ENCODE assay signal across 11 cellular contexts in the genomic region with DNA sequence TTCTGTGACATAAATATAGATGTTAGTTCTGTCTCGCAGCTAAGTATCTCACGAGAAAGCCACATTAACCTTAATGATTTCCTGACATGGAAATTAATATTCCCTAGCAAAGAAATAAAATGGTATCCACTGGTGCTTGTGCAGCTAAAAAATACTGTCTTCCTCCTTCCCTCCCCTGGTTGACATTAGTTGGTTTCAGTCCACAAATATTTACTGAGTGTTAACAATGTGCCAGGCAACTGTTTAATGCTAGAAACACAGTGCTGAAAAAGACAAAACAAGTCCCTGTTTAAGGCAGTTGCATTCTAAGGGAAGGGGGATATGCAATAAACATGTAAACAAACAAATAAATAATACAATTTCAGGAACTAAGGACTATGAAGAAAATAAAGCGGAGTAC. TPM values are rescaled to one million over a fixed set of nuclear protein-coding genes. Genes with fewer than 3 reads are reported as not detected.
DNase-seq lines count a peak whose midpoint lies in the region; ATAC-seq, FAIRE-seq and TF ChIP-seq lines count a peak whose summit lies in the region.
"Had no signal": no experiment of that assay in that cellular context is flagged by ENCODE, and none has a peak within 500 bp of the region (broad histone marks: within the 10 kb centered on the region; RNA-seq: fewer than 3 reads in every experiment).

No MANE protein-coding gene starts in this region.

- ATAC-seq in activated CD4-positive, alpha-beta T cell treated with anti-CD3 and anti-CD28 coated beads for 36 hours: no peak
- ATAC-seq in left lung (peak; percentile 44), HG03175 (IDR thresholded peaks at IDR 0.05; ENCODE audit: unreplicated experiment) (no peak)

- 86 to 93% methylated on average over 3 of the region's 3 CpGs for WGBS in tibial nerve, 2 donors

- H3K36me3 ChIP-seq in astrocyte (ENCODE audit: insufficient read depth, low read length) (no peaks in the 10 kb centered on the region), left lung (no peaks in the 10 kb centered on the region), tibial nerve (no peaks in the 10 kb centered on the region)

- peak overlapping the region; percentile 44 for H3K27ac Mint-ChIP-seq in activated CD4-positive, alpha-beta T cell treated with anti-CD3 and anti-CD28 coated beads for 36 hours
- H3K27ac Mint-ChIP-seq in activated CD4-positive, alpha-beta T cell treated with anti-CD3 and anti-CD28 coated beads, Interleukin-2, amount 10 ng/mL, durations not matched to agents 24 days and 14 days: no peak overlapping the region
- no peak overlapping the region for H3K27ac Mint-ChIP-seq in astrocyte (ENCODE audit: unreplicated experiment)

- H3K4me1 ChIP-seq in astrocyte (ENCODE audit: insufficient read depth, low read length) (peaks cover 21% of the 10 kb centered on the region), left lung (peaks cover 15 to 17% of the 10 kb centered on the region in 2 donors), tibial nerve (peaks cover 0 to 8% (median 3%) of the 10 kb centered on the region in 4 donors)

- peak overlapping the region; percentile 66 for H2AFZ ChIP-seq in astrocyte (ENCODE audit: low read depth, low read length)

- TF ChIP-seq EP300 in tibial nerve (IDR thresholded peaks at IDR 0.05): no peak

- no peaks in the 10 kb centered on the region for H3K27me3 Mint-ChIP-seq in activated CD4-positive, alpha-beta T cell treated with anti-CD3 and anti-CD28 coated beads for 36 hours
- no peaks in the 10 kb centered on the region for H3K27me3 Mint-ChIP-seq in activated CD4-positive, alpha-beta T cell treated with anti-CD3 and anti-CD28 coated beads, Interleukin-2, amount 10 ng/mL, durations not matched to agents 24 days and 14 days
- no peaks in the 10 kb centered on the region for H3K27me3 Mint-ChIP-seq in astrocyte (ENCODE audit: low read depth, unreplicated experiment)
- H3K27me3 Mint-ChIP-seq: naive B cell had no signal

- H3K27ac ChIP-seq in astrocyte (ENCODE audit: low read depth, low read length) (peak overlapping the region; percentile 85), left lung (peak overlapping the region; percentile 20 to 77), tibial nerve (peak overlapping the region in 3 of 4 donors; percentile 47 to 77 (median 70))

- intact Hi-C loops in activated CD4-positive, alpha-beta T cell treated with anti-CD3 and anti-CD28 coated beads for 36 hours (cut with DNase I, micrococcal nuclease): no loop called here
- intact Hi-C loops in activated CD4-positive, alpha-beta T cell treated with anti-CD3 and anti-CD28 coated beads, Interleukin-2, amount 10 ng/mL, durations not matched to agents 24 days and 14 days (cut with micrococcal nuclease): no loop called here
- intact Hi-C loops in left lung (cut with DNase I): loop anchor here in 1 of 2 donors (5.0 kb wide), 1 partner anchor 79 kb away; the partner anchor contains the start of gene PELI1

- H3K9me3 ChIP-seq in astrocyte (ENCODE audit: insufficient read depth, low read depth, low read length) (no peaks in the 10 kb centered on the region), left lung (no peaks in the 10 kb centered on the region), tibial nerve (no peaks in the 10 kb centered on the region)

- peaks cover 30% of the 10 kb centered on the region for H3K4me1 Mint-ChIP-seq in activated CD4-positive, alpha-beta T cell treated with anti-CD3 and anti-CD28 coated beads for 36 hours
- H3K4me1 Mint-ChIP-seq in activated CD4-positive, alpha-beta T cell treated with anti-CD3 and anti-CD28 coated beads, Interleukin-2, amount 10 ng/mL, durations not matched to agents 24 days and 14 days: peaks cover 26% of the 10 kb centered on the region
- H3K4me1 Mint-ChIP-seq in astrocyte (ENCODE audit: low read depth, unreplicated experiment): peaks cover 16% of the 10 kb centered on the region

- TF ChIP-seq CTCF in astrocyte (IDR thresholded peaks at IDR 0.05; ENCODE audit: insufficient read depth, low read depth, low read length): no peak
- no peak for TF ChIP-seq CTCF in left lung (IDR thresholded peaks at IDR 0.05)
- TF ChIP-seq CTCF in tibial nerve (IDR thresholded peaks at IDR 0.05): no peak

- H4K20me1 ChIP-seq in astrocyte (ENCODE audit: insufficient read depth, low read length): no peaks in the 10 kb centered on the region

- no peak for DNase-seq in activated CD4-positive, alpha-beta T cell treated with anti-CD3 and anti-CD28 coated beads for 36 hours
- DNase-seq in activated CD4-positive, alpha-beta T cell treated with anti-CD3 and anti-CD28 coated beads, Interleukin-2, amount 10 ng/mL, durations not matched to agents 24 days and 14 days: no peak
- DNase-seq in astrocyte (ENCODE audit: low read depth) (no peak), left lung (no peak), tibial nerve (ENCODE audit: low spot score in 2 of 2) (no peak), NCI-H446 treated with DMSO at 0.1 percent for 48 hours (lab: John Stamatoyannopoulos, UW) (no peak), cerebellar nuclear complex (lab: John Stamatoyannopoulos, UW) (no peak)
- DNase-seq: H7, naive B cell had no signal

- CTCF ChIA-PET in activated CD4-positive, alpha-beta T cell treated with anti-CD3 and anti-CD28 coated beads for 36 hours (lab: Charles Lee): interaction anchor here (0.6 to 1.6 kb wide), 8 partner anchors 8 to 424 kb away, joined by 3 to 6 read pairs (median 4); no protein-coding TSS in a partner anchor

- TF ChIP-seq POLR2A in tibial nerve (IDR thresholded peaks at IDR 0.05): no peak

- H3K4me3 ChIP-seq in astrocyte (ENCODE audit: insufficient read depth, low read depth, low read length) (no peak overlapping the region), left lung (no peak overlapping the region), tibial nerve (no peak overlapping the region)

- H3K9ac ChIP-seq in astrocyte (ENCODE audit: low read length): peak overlapping the region; percentile 66

- H3K27me3 ChIP-seq in astrocyte (ENCODE audit: insufficient read depth, low read length) (no peaks in the 10 kb centered on the region), left lung (no peaks in the 10 kb centered on the region), tibial nerve (no peaks in the 10 kb centered on the region)

- POLR2A ChIA-PET in activated CD4-positive, alpha-beta T cell treated with anti-CD3 and anti-CD28 coated beads for 36 hours (lab: Charles Lee): no interaction called here

- no peaks in the 10 kb centered on the region for H3K36me3 Mint-ChIP-seq in activated CD4-positive, alpha-beta T cell treated with anti-CD3 and anti-CD28 coated beads for 36 hours (ENCODE audit: low read depth)
- no peaks in the 10 kb centered on the region for H3K36me3 Mint-ChIP-seq in activated CD4-positive, alpha-beta T cell treated with anti-CD3 and anti-CD28 coated beads, Interleukin-2, amount 10 ng/mL, durations not matched to agents 24 days and 14 days (ENCODE audit: low read depth)
- H3K36me3 Mint-ChIP-seq in astrocyte (ENCODE audit: low read depth, unreplicated experiment): no peaks in the 10 kb centered on the region

- H3K4me3 Mint-ChIP-seq in activated CD4-positive, alpha-beta T cell treated with anti-CD3 and anti-CD28 coated beads for 36 hours: no peak overlapping the region
- no peak overlapping the region for H3K4me3 Mint-ChIP-seq in activated CD4-positive, alpha-beta T cell treated with anti-CD3 and anti-CD28 coated beads, Interleukin-2, amount 10 ng/mL, durations not matched to agents 24 days and 14 days
- H3K4me3 Mint-ChIP-seq in astrocyte (ENCODE audit: unreplicated experiment): no peak overlapping the region

- H3K4me2 ChIP-seq in astrocyte (ENCODE audit: low read length): peak overlapping the region; percentile 67

- H3K79me2 ChIP-seq in astrocyte (ENCODE audit: insufficient read depth, low read length): no peaks in the 10 kb centered on the region

- no peaks in the 10 kb centered on the region for H3K9me3 Mint-ChIP-seq in activated CD4-positive, alpha-beta T cell treated with anti-CD3 and anti-CD28 coated beads for 36 hours (ENCODE audit: low read depth)
- H3K9me3 Mint-ChIP-seq in activated CD4-positive, alpha-beta T cell treated with anti-CD3 and anti-CD28 coated beads, Interleukin-2, amount 10 ng/mL, durations not matched to agents 24 days and 14 days: peaks cover 11% of the 10 kb centered on the region
- no peaks in the 10 kb centered on the region for H3K9me3 Mint-ChIP-seq in astrocyte (ENCODE audit: unreplicated experiment)

- FAIRE-seq in astrocyte (lab: Jason Lieb, UNC): no peak
- FAIRE-seq: bronchial epithelial cell had no signal

RNA-seq across cellular contexts. Expression of gene VPS54, which starts 44.2 kb away (rescaled TPM):
- 10 to 100 TPM in 1 of 2 experiments, 1 to 10 TPM in 1; 9.0 to 11.7 TPM for total RNA-seq in activated CD4-positive, alpha-beta T cell treated with anti-CD3 and anti-CD28 coated beads for 36 hours
- 14.3 and 15.6 TPM in 2 replicates for total RNA-seq in activated CD4-positive, alpha-beta T cell treated with anti-CD3 and anti-CD28 coated beads, Interleukin-2, amount 10 ng/mL, durations not matched to agents 24 days and 14 days
- total RNA-seq in astrocyte (17.5 and 17.9 TPM in 2 replicates), left lung (10 to 100 TPM; 24.1 to 24.6 TPM), tibial nerve (10 to 100 TPM; 19.8 to 24.0 (median 22.2) TPM)
